ENCODE assay signal across 30 cellular contexts in genomic region chr5:122720347-122720746, GRCh38.
"Had no signal": no experiment of that assay in that cellular context is flagged by ENCODE, and none has a peak within 500 bp of the region (broad histone marks: within the 10 kb centered on the region; RNA-seq: fewer than 3 reads in every experiment).

No MANE protein-coding gene starts in this region.

- H3K36me3 ChIP-seq: breast epithelium, colonic mucosa had no signal

- H3K27me3 ChIP-seq: breast epithelium, colonic mucosa had no signal

- H3K9me3 ChIP-seq: breast epithelium, colonic mucosa had no signal

- H3K4me3 ChIP-seq: breast epithelium, colonic mucosa, SK-N-MC had no signal

- H3K4me1 ChIP-seq: colonic mucosa had no signal

- DNase-seq: activated B cell treated with CpG ODN at 0.5 μM for 24 hours; activated CD4-positive, alpha-beta T cell treated with anti-CD3 and anti-CD28 coated beads for 1 hour; activated CD4-positive, alpha-beta T cell treated with anti-CD3 and anti-CD28 coated beads, Interleukin-2, amount 10 ng/mL, durations not matched to agents 24 days and 14 days; activated CD4-positive, alpha-beta T cell treated with anti-CD3 and anti-CD28 coated beads, Interleukin-2, amount 50 U/mL, for 48 hours; activated CD8-positive, alpha-beta memory T cell treated with anti-CD3 and anti-CD28 coated beads, Interleukin-2, amount 10 ng/mL, durations not matched to agents 7 days and 5 days; activated effector memory CD4-positive, alpha-beta T cell treated with Interleukin-2 at 50 U/mL for 16 hours; activated naive CD4-positive, alpha-beta T cell; activated T-cell treated with anti-CD3 and anti-CD28 coated beads, Interleukin-2, amount 50 U/mL, for 24 hours; aorta; caudate nucleus; colonic mucosa; NCI-H1105 treated with DMSO at 0.1 percent for 48 hours; NCI-H1436 treated with DMSO at 0.1 percent for 48 hours; NCI-H187; NCI-H2081 treated with DMSO at 0.1 percent for 48 hours; NCI-H2171; NCI-H345; NCI-H510A; NCI-H526 treated with DMSO at 0.1 percent for 48 hours; NCI-H82; OCI-M1; RPMI8226; T-cell; T-helper 2 cell; T1000 had no signal

- FAIRE-seq: TTC549 had no signal

- H3K27ac ChIP-seq: breast epithelium, colonic mucosa, SK-N-MC had no signal

- ATAC-seq: activated CD8-positive, alpha-beta memory T cell treated with anti-CD3 and anti-CD28 coated beads, Interleukin-2, amount 10 ng/mL, durations not matched to agents 7 days and 5 days; Panc1; Right ventricle myocardium inferior; T-cell had no signal
